Comparison of ENCODE assay signal across 8 cellular contexts in genomic region chr15:58227706-58228543, GRCh38.
DNase-seq lines count a peak whose midpoint lies in the region; ATAC-seq and TF ChIP-seq lines count a peak whose summit lies in the region.

No MANE protein-coding gene starts in this region.

- H3K36me3 ChIP-seq in gastrocnemius medialis: no peaks in the 10 kb centered on the region

- no peak for TF ChIP-seq POLR2A in gastrocnemius medialis (IDR thresholded peaks at IDR 0.05)

- intact Hi-C loops in left ventricle myocardium superior (cut with micrococcal nuclease) (no loop called here), gastrocnemius medialis (cut with DNase I; ENCODE audit: low total_unique reads) (loop anchor here (1.0 to 5.0 kb wide), 7 partner anchors 33 to 704 kb away; partner anchors contain the start of genes ADAM10, MINDY2 and SLTM)

- no peaks in the 10 kb centered on the region for H3K27me3 ChIP-seq in gastrocnemius medialis

- peak; percentile 75 for ATAC-seq in left ventricle myocardium superior
- peak; percentile 46 to 59 for ATAC-seq in gastrocnemius medialis
- no peak for ATAC-seq in GM18861 (IDR thresholded peaks at IDR 0.05; ENCODE audit: unreplicated experiment)
- ATAC-seq in GM18858 (IDR thresholded peaks at IDR 0.05; ENCODE audit: unreplicated experiment): no peak

- DNase-seq in GM10248 (ENCODE audit: extremely low spot score) (peak; percentile 64), NCI-H1105 treated with DMSO at 0.1 percent for 48 hours (lab: John Stamatoyannopoulos, UW) (peak; percentile 83), T-helper 1 cell (peak; percentile 18 to 68 (median 40)), left ventricle myocardium superior (peak; percentile 84), gastrocnemius medialis (peak; percentile 63 to 77)

- in situ Hi-C loops in gastrocnemius medialis (cut with MboI; ENCODE audit: low sequenced_read_pairs in 4 of 4): loop anchor here (10.0 to 25.0 kb wide), 4 partner anchors 109 to 537 kb away; partner anchors contain the start of gene MINDY2 (in 1 of the 4)

- TF ChIP-seq CTCF in GM10248 (IDR thresholded peaks at IDR 0.05; ENCODE audit: control extremely low read depth, extremely low read depth, low read depth, missing control alignments) (peak; percentile 78), gastrocnemius medialis (IDR thresholded peaks at IDR 0.05 in 4 of 5, conservative IDR thresholded peaks at IDR 0.05 in 1 of 5) (peak; percentile 78 to 95 (median 87))

- H3K27ac ChIP-seq in angular gyrus (ENCODE audit: low read depth, low read length) (peak overlapping the region; percentile 76), gastrocnemius medialis (peak overlapping the region; percentile 85 to 92 (median 86))

- CTCF ChIA-PET in GM10248 (lab: Yijun Ruan, JAX): interaction anchor here (0.6 to 4.7 kb wide), 47 partner anchors 12 to 1301 kb away, joined by 3 to 28 read pairs (median 3); partner anchors contain the start of gene MINDY2

- no peak overlapping the region for H3K4me3 ChIP-seq in gastrocnemius medialis

- H3K4me1 ChIP-seq in gastrocnemius medialis: peaks cover 27 to 37% of the 10 kb centered on the region in 2 donors

- POLR2A ChIA-PET in GM10248 (lab: Yijun Ruan, JAX): no interaction called here

- no peaks in the 10 kb centered on the region for H3K9me3 ChIP-seq in gastrocnemius medialis

Comparison
In these comparisons a context has a peak if more than half of its experiments do, and no peak if none do; other contexts are left out.
1. ATAC-seq: peak in left ventricle myocardium superior (single experiment) and gastrocnemius medialis (2 of 2); none in GM18861 (single experiment) and GM18858 (single experiment).
2. Peak in every context shown above with its lines, with median percentiles within 50 percentile points of each other: DNase-seq.